Comparison of ENCODE assay signal across 2 cellular contexts in the genomic region with DNA sequence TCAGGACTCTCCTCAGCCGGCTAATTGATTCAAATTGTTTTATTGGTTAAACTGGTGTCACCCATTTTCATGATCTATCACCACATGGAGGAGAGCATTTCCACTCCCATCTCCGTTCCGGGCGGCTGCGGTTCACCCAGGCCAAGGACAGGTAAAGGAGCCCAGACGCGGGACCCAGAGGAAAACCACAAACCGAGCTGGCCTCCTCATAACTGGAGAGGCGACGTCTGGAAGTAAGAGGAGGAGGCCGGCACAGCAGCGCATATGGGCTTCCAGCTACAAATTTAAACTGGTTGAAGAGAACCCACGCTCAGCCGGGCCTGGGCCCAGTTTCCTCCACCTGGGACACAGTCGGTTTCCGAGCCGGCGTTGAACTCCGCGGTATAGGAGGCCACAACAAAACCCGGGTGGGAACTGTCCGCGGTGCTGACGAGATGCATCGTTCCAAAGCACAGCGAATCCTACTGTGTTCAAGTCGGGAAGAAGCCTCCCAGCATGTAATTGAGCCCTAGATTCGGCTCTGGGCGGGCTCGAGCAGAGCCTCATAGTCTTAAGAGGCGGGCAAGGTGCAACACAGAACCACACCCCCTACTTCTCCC.
TF ChIP-seq lines count a peak whose summit lies in the region.

No MANE protein-coding gene starts in this region.

TF ChIP-seq in GM12878, 131 proteins besides CTCF, POLR2A, EP300 and RAD21:
- TF ChIP-seq, protein P1, sequence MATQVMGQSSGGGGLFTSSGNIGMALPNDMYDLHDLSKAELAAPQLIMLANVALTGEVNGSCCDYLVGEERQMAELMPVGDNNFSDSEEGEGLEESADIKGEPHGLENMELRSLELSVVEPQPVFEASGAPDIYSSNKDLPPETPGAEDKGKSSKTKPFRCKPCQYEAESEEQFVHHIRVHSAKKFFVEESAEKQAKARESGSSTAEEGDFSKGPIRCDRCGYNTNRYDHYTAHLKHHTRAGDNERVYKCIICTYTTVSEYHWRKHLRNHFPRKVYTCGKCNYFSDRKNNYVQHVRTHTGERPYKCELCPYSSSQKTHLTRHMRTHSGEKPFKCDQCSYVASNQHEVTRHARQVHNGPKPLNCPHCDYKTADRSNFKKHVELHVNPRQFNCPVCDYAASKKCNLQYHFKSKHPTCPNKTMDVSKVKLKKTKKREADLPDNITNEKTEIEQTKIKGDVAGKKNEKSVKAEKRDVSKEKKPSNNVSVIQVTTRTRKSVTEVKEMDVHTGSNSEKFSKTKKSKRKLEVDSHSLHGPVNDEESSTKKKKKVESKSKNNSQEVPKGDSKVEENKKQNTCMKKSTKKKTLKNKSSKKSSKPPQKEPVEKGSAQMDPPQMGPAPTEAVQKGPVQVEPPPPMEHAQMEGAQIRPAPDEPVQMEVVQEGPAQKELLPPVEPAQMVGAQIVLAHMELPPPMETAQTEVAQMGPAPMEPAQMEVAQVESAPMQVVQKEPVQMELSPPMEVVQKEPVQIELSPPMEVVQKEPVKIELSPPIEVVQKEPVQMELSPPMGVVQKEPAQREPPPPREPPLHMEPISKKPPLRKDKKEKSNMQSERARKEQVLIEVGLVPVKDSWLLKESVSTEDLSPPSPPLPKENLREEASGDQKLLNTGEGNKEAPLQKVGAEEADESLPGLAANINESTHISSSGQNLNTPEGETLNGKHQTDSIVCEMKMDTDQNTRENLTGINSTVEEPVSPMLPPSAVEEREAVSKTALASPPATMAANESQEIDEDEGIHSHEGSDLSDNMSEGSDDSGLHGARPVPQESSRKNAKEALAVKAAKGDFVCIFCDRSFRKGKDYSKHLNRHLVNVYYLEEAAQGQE (IDR thresholded peaks at IDR 0.05; ENCODE audit: low read depth, low read length): peak; percentile 86
- TF ChIP-seq, protein P2, sequence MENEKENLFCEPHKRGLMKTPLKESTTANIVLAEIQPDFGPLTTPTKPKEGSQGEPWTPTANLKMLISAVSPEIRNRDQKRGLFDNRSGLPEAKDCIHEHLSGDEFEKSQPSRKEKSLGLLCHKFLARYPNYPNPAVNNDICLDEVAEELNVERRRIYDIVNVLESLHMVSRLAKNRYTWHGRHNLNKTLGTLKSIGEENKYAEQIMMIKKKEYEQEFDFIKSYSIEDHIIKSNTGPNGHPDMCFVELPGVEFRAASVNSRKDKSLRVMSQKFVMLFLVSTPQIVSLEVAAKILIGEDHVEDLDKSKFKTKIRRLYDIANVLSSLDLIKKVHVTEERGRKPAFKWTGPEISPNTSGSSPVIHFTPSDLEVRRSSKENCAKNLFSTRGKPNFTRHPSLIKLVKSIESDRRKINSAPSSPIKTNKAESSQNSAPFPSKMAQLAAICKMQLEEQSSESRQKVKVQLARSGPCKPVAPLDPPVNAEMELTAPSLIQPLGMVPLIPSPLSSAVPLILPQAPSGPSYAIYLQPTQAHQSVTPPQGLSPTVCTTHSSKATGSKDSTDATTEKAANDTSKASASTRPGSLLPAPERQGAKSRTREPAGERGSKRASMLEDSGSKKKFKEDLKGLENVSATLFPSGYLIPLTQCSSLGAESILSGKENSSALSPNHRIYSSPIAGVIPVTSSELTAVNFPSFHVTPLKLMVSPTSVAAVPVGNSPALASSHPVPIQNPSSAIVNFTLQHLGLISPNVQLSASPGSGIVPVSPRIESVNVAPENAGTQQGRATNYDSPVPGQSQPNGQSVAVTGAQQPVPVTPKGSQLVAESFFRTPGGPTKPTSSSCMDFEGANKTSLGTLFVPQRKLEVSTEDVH (IDR thresholded peaks at IDR 0.05; ENCODE audit: low read depth, partially characterized antibody): no peak

TF ChIP-seq in HepG2, 621 proteins besides CTCF, POLR2A, EP300 and RAD21 (continues in another document):
- peak; percentile 67 for TF ChIP-seq SALL1 (CRISPR knock-in tag; IDR thresholded peaks at IDR 0.05)
- no peak for TF ChIP-seq XRCC5 (optimal IDR thresholded peaks at IDR 0.05; ENCODE audit: low read length)
- TF ChIP-seq MTF1 (CRISPR knock-in tag; IDR thresholded peaks at IDR 0.05): no peak
- TF ChIP-seq ZNF224 (CRISPR knock-in tag; IDR thresholded peaks at IDR 0.05): peak; percentile 38; the same call in 1 of the 2 replicates
- peak; percentile 65; the same call in 1 of the 2 replicates for TF ChIP-seq MEIS2 (CRISPR knock-in tag; IDR thresholded peaks at IDR 0.05)
- TF ChIP-seq FOXA3 (CRISPR knock-in tag; IDR thresholded peaks at IDR 0.05): no peak
- TF ChIP-seq PHF8 (CRISPR knock-in tag; IDR thresholded peaks at IDR 0.05): no peak
- peak; percentile 31; the same call in 1 of the 2 replicates for TF ChIP-seq SAP130 (CRISPR knock-in tag; IDR thresholded peaks at IDR 0.05; ENCODE audit: low read depth)
- TF ChIP-seq, protein P3, sequence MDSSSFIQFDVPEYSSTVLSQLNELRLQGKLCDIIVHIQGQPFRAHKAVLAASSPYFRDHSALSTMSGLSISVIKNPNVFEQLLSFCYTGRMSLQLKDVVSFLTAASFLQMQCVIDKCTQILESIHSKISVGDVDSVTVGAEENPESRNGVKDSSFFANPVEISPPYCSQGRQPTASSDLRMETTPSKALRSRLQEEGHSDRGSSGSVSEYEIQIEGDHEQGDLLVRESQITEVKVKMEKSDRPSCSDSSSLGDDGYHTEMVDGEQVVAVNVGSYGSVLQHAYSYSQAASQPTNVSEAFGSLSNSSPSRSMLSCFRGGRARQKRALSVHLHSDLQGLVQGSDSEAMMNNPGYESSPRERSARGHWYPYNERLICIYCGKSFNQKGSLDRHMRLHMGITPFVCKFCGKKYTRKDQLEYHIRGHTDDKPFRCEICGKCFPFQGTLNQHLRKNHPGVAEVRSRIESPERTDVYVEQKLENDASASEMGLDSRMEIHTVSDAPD (CRISPR knock-in tag; IDR thresholded peaks at IDR 0.05): no peak
- 0 out of 2 replicates have a peak, but pooled peaks have one; percentile 47 for TF ChIP-seq ZNF557 (CRISPR knock-in tag; IDR thresholded peaks at IDR 0.05)
- TF ChIP-seq, protein P4, sequence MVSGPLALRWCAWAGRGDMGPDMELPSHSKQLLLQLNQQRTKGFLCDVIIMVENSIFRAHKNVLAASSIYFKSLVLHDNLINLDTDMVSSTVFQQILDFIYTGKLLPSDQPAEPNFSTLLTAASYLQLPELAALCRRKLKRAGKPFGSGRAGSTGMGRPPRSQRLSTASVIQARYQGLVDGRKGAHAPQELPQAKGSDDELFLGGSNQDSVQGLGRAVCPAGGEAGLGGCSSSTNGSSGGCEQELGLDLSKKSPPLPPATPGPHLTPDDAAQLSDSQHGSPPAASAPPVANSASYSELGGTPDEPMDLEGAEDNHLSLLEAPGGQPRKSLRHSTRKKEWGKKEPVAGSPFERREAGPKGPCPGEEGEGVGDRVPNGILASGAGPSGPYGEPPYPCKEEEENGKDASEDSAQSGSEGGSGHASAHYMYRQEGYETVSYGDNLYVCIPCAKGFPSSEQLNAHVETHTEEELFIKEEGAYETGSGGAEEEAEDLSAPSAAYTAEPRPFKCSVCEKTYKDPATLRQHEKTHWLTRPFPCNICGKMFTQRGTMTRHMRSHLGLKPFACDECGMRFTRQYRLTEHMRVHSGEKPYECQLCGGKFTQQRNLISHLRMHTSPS (CRISPR knock-in tag; IDR thresholded peaks at IDR 0.05; ENCODE audit: low read depth): no peak
- no peak for TF ChIP-seq ZNF747 (CRISPR knock-in tag; IDR thresholded peaks at IDR 0.05; ENCODE audit: borderline replicate concordance)
- TF ChIP-seq CHD4 (IDR thresholded peaks at IDR 0.05; ENCODE audit: borderline replicate concordance, low read length): no peak
- no peak for TF ChIP-seq SIX4 (CRISPR knock-in tag; IDR thresholded peaks at IDR 0.05)
- no peak for TF ChIP-seq BRD4 (CRISPR knock-in tag; IDR thresholded peaks at IDR 0.05)
- TF ChIP-seq, protein P5, sequence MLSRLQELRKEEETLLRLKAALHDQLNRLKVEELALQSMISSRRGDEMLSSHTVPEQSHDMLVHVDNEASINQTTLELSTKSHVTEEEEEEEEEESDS (CRISPR knock-in tag; IDR thresholded peaks at IDR 0.05; ENCODE audit: borderline replicate concordance): no peak
- TF ChIP-seq CBFB (CRISPR knock-in tag; IDR thresholded peaks at IDR 0.05): no peak
- TF ChIP-seq MIER2 (CRISPR knock-in tag; IDR thresholded peaks at IDR 0.05): peak; percentile 97
- no peak for TF ChIP-seq ZNF34 (CRISPR knock-in tag; IDR thresholded peaks at IDR 0.05; ENCODE audit: borderline replicate concordance)
- TF ChIP-seq ZNF235 (CRISPR knock-in tag; IDR thresholded peaks at IDR 0.05; ENCODE audit: borderline replicate concordance): no peak
- TF ChIP-seq ZNF546 (CRISPR knock-in tag; conservative IDR thresholded peaks at IDR 0.05): no peak
- TF ChIP-seq ZMAT3 (CRISPR knock-in tag; conservative IDR thresholded peaks at IDR 0.05): no peak
- no peak for TF ChIP-seq ZNF569 (CRISPR knock-in tag; IDR thresholded peaks at IDR 0.05; ENCODE audit: borderline replicate concordance)
- TF ChIP-seq KLF16 (CRISPR knock-in tag; IDR thresholded peaks at IDR 0.05): peak in 1 of 2 experiments; percentile 33; a peak in 1 of 4 replicates
- TF ChIP-seq, protein P6, sequence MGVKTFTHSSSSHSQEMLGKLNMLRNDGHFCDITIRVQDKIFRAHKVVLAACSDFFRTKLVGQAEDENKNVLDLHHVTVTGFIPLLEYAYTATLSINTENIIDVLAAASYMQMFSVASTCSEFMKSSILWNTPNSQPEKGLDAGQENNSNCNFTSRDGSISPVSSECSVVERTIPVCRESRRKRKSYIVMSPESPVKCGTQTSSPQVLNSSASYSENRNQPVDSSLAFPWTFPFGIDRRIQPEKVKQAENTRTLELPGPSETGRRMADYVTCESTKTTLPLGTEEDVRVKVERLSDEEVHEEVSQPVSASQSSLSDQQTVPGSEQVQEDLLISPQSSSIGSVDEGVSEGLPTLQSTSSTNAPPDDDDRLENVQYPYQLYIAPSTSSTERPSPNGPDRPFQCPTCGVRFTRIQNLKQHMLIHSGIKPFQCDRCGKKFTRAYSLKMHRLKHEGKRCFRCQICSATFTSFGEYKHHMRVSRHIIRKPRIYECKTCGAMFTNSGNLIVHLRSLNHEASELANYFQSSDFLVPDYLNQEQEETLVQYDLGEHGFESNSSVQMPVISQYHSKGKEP (CRISPR knock-in tag; IDR thresholded peaks at IDR 0.05): peak; percentile 41; the same call in 1 of the 2 replicates
- TF ChIP-seq, protein P7, sequence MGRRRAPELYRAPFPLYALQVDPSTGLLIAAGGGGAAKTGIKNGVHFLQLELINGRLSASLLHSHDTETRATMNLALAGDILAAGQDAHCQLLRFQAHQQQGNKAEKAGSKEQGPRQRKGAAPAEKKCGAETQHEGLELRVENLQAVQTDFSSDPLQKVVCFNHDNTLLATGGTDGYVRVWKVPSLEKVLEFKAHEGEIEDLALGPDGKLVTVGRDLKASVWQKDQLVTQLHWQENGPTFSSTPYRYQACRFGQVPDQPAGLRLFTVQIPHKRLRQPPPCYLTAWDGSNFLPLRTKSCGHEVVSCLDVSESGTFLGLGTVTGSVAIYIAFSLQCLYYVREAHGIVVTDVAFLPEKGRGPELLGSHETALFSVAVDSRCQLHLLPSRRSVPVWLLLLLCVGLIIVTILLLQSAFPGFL (CRISPR knock-in tag; IDR thresholded peaks at IDR 0.05): no peak
- TF ChIP-seq, protein P8, sequence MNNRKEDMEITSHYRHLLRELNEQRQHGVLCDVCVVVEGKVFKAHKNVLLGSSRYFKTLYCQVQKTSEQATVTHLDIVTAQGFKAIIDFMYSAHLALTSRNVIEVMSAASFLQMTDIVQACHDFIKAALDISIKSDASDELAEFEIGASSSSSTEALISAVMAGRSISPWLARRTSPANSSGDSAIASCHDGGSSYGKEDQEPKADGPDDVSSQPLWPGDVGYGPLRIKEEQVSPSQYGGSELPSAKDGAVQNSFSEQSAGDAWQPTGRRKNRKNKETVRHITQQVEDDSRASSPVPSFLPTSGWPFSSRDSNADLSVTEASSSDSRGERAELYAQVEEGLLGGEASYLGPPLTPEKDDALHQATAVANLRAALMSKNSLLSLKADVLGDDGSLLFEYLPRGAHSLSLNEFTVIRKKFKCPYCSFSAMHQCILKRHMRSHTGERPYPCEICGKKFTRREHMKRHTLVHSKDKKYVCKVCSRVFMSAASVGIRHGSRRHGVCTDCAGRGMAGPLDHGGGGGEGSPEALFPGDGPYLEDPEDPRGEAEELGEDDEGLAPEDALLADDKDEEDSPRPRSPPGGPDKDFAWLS (CRISPR knock-in tag; IDR thresholded peaks at IDR 0.05; ENCODE audit: borderline replicate concordance): no peak
- TF ChIP-seq ZFAT (CRISPR knock-in tag; conservative IDR thresholded peaks at IDR 0.05): no peak
- TF ChIP-seq, protein P9, sequence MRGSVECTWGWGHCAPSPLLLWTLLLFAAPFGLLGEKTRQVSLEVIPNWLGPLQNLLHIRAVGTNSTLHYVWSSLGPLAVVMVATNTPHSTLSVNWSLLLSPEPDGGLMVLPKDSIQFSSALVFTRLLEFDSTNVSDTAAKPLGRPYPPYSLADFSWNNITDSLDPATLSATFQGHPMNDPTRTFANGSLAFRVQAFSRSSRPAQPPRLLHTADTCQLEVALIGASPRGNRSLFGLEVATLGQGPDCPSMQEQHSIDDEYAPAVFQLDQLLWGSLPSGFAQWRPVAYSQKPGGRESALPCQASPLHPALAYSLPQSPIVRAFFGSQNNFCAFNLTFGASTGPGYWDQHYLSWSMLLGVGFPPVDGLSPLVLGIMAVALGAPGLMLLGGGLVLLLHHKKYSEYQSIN (CRISPR knock-in tag; IDR thresholded peaks at IDR 0.05; ENCODE audit: borderline replicate concordance): no peak
- TF ChIP-seq, protein P10, sequence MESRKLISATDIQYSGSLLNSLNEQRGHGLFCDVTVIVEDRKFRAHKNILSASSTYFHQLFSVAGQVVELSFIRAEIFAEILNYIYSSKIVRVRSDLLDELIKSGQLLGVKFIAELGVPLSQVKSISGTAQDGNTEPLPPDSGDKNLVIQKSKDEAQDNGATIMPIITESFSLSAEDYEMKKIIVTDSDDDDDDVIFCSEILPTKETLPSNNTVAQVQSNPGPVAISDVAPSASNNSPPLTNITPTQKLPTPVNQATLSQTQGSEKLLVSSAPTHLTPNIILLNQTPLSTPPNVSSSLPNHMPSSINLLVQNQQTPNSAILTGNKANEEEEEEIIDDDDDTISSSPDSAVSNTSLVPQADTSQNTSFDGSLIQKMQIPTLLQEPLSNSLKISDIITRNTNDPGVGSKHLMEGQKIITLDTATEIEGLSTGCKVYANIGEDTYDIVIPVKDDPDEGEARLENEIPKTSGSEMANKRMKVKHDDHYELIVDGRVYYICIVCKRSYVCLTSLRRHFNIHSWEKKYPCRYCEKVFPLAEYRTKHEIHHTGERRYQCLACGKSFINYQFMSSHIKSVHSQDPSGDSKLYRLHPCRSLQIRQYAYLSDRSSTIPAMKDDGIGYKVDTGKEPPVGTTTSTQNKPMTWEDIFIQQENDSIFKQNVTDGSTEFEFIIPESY (CRISPR knock-in tag; IDR thresholded peaks at IDR 0.05): no peak
- 0 out of 2 replicates have a peak, but pooled peaks have one; percentile 52 for TF ChIP-seq ZNF331 (CRISPR knock-in tag; IDR thresholded peaks at IDR 0.05)
- no peak for TF ChIP-seq CC2D1A (CRISPR knock-in tag; IDR thresholded peaks at IDR 0.05)
- peak; percentile 11; the same call in 1 of the 2 replicates for TF ChIP-seq FOSL2 (CRISPR knock-in tag; IDR thresholded peaks at IDR 0.05)
- no peak for TF ChIP-seq ZNF33A (CRISPR knock-in tag; IDR thresholded peaks at IDR 0.05; ENCODE audit: borderline replicate concordance)
